ENCODE assay signal across 8 cellular contexts in genomic region chr5:1167728-1168709, GRCh38. TPM values are rescaled to one million over a fixed set of nuclear protein-coding genes. Genes with fewer than 3 reads are reported as not detected.
DNase-seq lines count a peak whose midpoint lies in the region; ATAC-seq and TF ChIP-seq lines count a peak whose summit lies in the region.

No MANE protein-coding gene starts in this region.

- peak in 1 of 3 donors; percentile 14 for TF ChIP-seq CTCF in lower leg skin (IDR thresholded peaks at IDR 0.05)

- H3K27ac Mint-ChIP-seq in activated CD4-positive, alpha-beta T cell treated with anti-CD3 and anti-CD28 coated beads, Interleukin-2, amount 10 ng/mL, durations not matched to agents 24 days and 14 days, result no peak overlapping the region

- intact Hi-C loops in activated CD4-positive, alpha-beta T cell treated with anti-CD3 and anti-CD28 coated beads, Interleukin-2, amount 10 ng/mL, durations not matched to agents 24 days and 14 days (cut with micrococcal nuclease), result loop anchor here (1.0 kb wide), 1 partner anchor 476 kb away; no protein-coding TSS in a partner anchor
- intact Hi-C loops in lower leg skin (cut with DNase I; ENCODE audit: low total_unique reads), result loop anchor here (5.0 kb wide), 1 partner anchor 474 kb away; no protein-coding TSS in a partner anchor

- ATAC-seq in HG03175 (IDR thresholded peaks at IDR 0.05; ENCODE audit: unreplicated experiment), result peak; percentile 71

- H3K4me1 Mint-ChIP-seq in activated CD4-positive, alpha-beta T cell treated with anti-CD3 and anti-CD28 coated beads, Interleukin-2, amount 10 ng/mL, durations not matched to agents 24 days and 14 days, result peaks cover 4% of the 10 kb centered on the region

- no peak overlapping the region for H3K4me3 ChIP-seq in lower leg skin (ENCODE audit: low read depth, poor library complexity, severe bottlenecking)

- WGBS in lower leg skin, 2 donors, result 14 to 18% methylated on average over 27 to 28 of the region's 28 CpGs

- H3K4me3 Mint-ChIP-seq in activated CD4-positive, alpha-beta T cell treated with anti-CD3 and anti-CD28 coated beads, Interleukin-2, amount 10 ng/mL, durations not matched to agents 24 days and 14 days, result peak overlapping the region; percentile 68

- peak; percentile 73 for DNase-seq in activated gamma-delta T cell treated with Interleukin-2 at 50 U/mL for 16 hours
- no peak for DNase-seq in activated gamma-delta T cell (lab: John Stamatoyannopoulos, UW)
- DNase-seq in NCI-H460 (ENCODE audit: extremely low read depth, low read depth), result peak; percentile 70
- peak; percentile 91 for DNase-seq in activated CD4-positive, alpha-beta T cell treated with anti-CD3 and anti-CD28 coated beads, Interleukin-2, amount 10 ng/mL, durations not matched to agents 24 days and 14 days
- DNase-seq in dermis blood vessel endothelial cell, result peak; percentile 85
- peak; percentile 79 to 95 for DNase-seq in lower leg skin (ENCODE audit: low spot score in 2 of 2)
- peak; percentile 47 to 56 for DNase-seq in stimulated activated CD4-positive, alpha-beta T cell treated with anti-CD3 and anti-CD28 coated beads, Interleukin-4, amount 100 ng/mL, for 48 hours (ENCODE audit: low read depth in 2 of 2)

- no peaks in the 10 kb centered on the region for H3K36me3 Mint-ChIP-seq in activated CD4-positive, alpha-beta T cell treated with anti-CD3 and anti-CD28 coated beads, Interleukin-2, amount 10 ng/mL, durations not matched to agents 24 days and 14 days (ENCODE audit: low read depth)

- TF ChIP-seq POLR2A in lower leg skin (IDR thresholded peaks at IDR 0.05), result no peak

- H3K27me3 Mint-ChIP-seq in activated CD4-positive, alpha-beta T cell treated with anti-CD3 and anti-CD28 coated beads, Interleukin-2, amount 10 ng/mL, durations not matched to agents 24 days and 14 days, result peaks cover 2% of the 10 kb centered on the region

- no peaks in the 10 kb centered on the region for H3K9me3 Mint-ChIP-seq in activated CD4-positive, alpha-beta T cell treated with anti-CD3 and anti-CD28 coated beads, Interleukin-2, amount 10 ng/mL, durations not matched to agents 24 days and 14 days

RNA-seq across cellular contexts. Expression of gene SLC6A19, which starts 33.4 kb away (rescaled TPM):
- total RNA-seq in NCI-H460 (2014; rRNA removed; shearing (Covaris generic)), result not detected in 2 replicates
- not detected in 2 replicates for polyA plus RNA-seq in NCI-H460 (2014; cell fraction: nucleus; rRNA removed)
- total RNA-seq in activated CD4-positive, alpha-beta T cell treated with anti-CD3 and anti-CD28 coated beads, Interleukin-2, amount 10 ng/mL, durations not matched to agents 24 days and 14 days, result not detected in 2 replicates
- not detected in 2 replicates for total RNA-seq in dermis blood vessel endothelial cell
- not detected for total RNA-seq in lower leg skin

RNA-seq across cellular contexts. Expression of gene SLC12A7, which starts 56.2 kb away (rescaled TPM):
- total RNA-seq in NCI-H460 (2014; rRNA removed; shearing (Covaris generic)), result 7.2 and 9.0 TPM in 2 replicates
- polyA plus RNA-seq in NCI-H460 (2014; cell fraction: nucleus; rRNA removed), result 23.0 and 23.3 TPM in 2 replicates
- 32.1 and 33.4 TPM in 2 replicates for total RNA-seq in activated CD4-positive, alpha-beta T cell treated with anti-CD3 and anti-CD28 coated beads, Interleukin-2, amount 10 ng/mL, durations not matched to agents 24 days and 14 days
- total RNA-seq in dermis blood vessel endothelial cell (31.3 and 38.8 TPM in 2 replicates), lower leg skin (10 to 100 TPM; 10.6 to 32.2 (median 18.1) TPM)

RNA-seq across cellular contexts. Expression of gene SLC6A18, which starts 57.2 kb away (rescaled TPM):
- not detected in 2 replicates for total RNA-seq in NCI-H460 (2014; rRNA removed; shearing (Covaris generic))
- not detected in 2 replicates for polyA plus RNA-seq in NCI-H460 (2014; cell fraction: nucleus; rRNA removed)
- not detected in 2 replicates for total RNA-seq in activated CD4-positive, alpha-beta T cell treated with anti-CD3 and anti-CD28 coated beads, Interleukin-2, amount 10 ng/mL, durations not matched to agents 24 days and 14 days
- not detected in 2 replicates for total RNA-seq in dermis blood vessel endothelial cell
- not detected for total RNA-seq in lower leg skin
